Comparison of ENCODE assay signal across 22 cellular contexts in genomic region chr2:1495676-1496393, GRCh38.
DNase-seq lines count a peak whose midpoint lies in the region; ATAC-seq and TF ChIP-seq lines count a peak whose summit lies in the region.
"Had no signal": no experiment of that assay in that cellular context is flagged by ENCODE, and none has a peak within 500 bp of the region (broad histone marks: within the 10 kb centered on the region; RNA-seq: fewer than 3 reads in every experiment).

No MANE protein-coding gene starts in this region.

- H2AFZ ChIP-seq in MM.1S (ENCODE audit: low read length): no peak overlapping the region

- DNase-seq in activated T-cell treated with anti-CD3 and anti-CD28 coated beads, Interleukin-2, amount 50 U/mL, for 24 hours: peak; percentile 20
- no peak for DNase-seq in activated T-cell treated with anti-CD3 and anti-CD28 coated beads, Interleukin-2, amount 50 U/mL, for 72 hours
- no peak for DNase-seq in left colon
- peak; percentile 56 for DNase-seq in posterior vena cava (ENCODE audit: low spot score)
- no peak for DNase-seq in brain microvascular endothelial cell
- DNase-seq in stimulated activated CD4-positive, alpha-beta T cell treated with anti-CD3 and anti-CD28 coated beads, Interleukin-4, amount 100 ng/mL, for 24 hours: no peak
- no peak for DNase-seq in MM.1S
- DNase-seq: CD8-positive, alpha-beta memory T cell; DND-41; GDM1; GOT3; Karpas-422; NCI-H1105 treated with DMSO at 0.1 percent for 48 hours; NCI-H1694 treated with DMSO at 0.1 percent for 48 hours; NCI-H2107; NCI-H2227 treated with DMSO at 0.1 percent for 48 hours; NCI-H524; Right ventricle myocardium superior had no signal

- no peaks in the 10 kb centered on the region for H3K4me1 Mint-ChIP-seq in activated T-cell treated with anti-CD3 and anti-CD28 coated beads, Interleukin-2, amount 50 U/mL, for 24 hours (ENCODE audit: low read depth)
- H3K4me1 Mint-ChIP-seq in activated T-cell treated with anti-CD3 and anti-CD28 coated beads, Interleukin-2, amount 50 U/mL, for 72 hours (ENCODE audit: low read depth): no peaks in the 10 kb centered on the region
- H3K4me1 Mint-ChIP-seq: CD8-positive, alpha-beta memory T cell had no signal

- H3K36me3 ChIP-seq in brain microvascular endothelial cell (replicated peaks): no peaks in the 10 kb centered on the region
- no peaks in the 10 kb centered on the region for H3K36me3 ChIP-seq in MM.1S (replicated peaks; ENCODE audit: insufficient read depth, low read length)
- H3K36me3 ChIP-seq: BLaER1 treated with 17β-estradiol and CSF1 and Interleukin-3, amounts not matched to agents 10 nM and 100 nM had no signal

- H3K9ac ChIP-seq in MM.1S (ENCODE audit: low read length): no peak overlapping the region
- H3K9ac ChIP-seq: BLaER1 treated with 17β-estradiol and CSF1 and Interleukin-3, amounts not matched to agents 10 nM and 100 nM had no signal

- in situ Hi-C loops in brain microvascular endothelial cell (cut with HindIII; ENCODE audit: low pct_ligation_motif_present, low sequenced_read_pairs): no loop called here

- no peaks in the 10 kb centered on the region for H3K9me2 ChIP-seq in MM.1S (replicated peaks; ENCODE audit: insufficient read depth, low read length)

- no peaks in the 10 kb centered on the region for H4K20me1 ChIP-seq in MM.1S (ENCODE audit: insufficient read depth, low read length)
- H4K20me1 ChIP-seq: BLaER1 treated with 17β-estradiol and CSF1 and Interleukin-3, amounts not matched to agents 10 nM and 100 nM had no signal

- H3K27me3 ChIP-seq in brain microvascular endothelial cell (replicated peaks) (no peaks in the 10 kb centered on the region), MM.1S (replicated peaks; ENCODE audit: insufficient read depth, low read length) (no peaks in the 10 kb centered on the region)

- H3K27ac ChIP-seq in brain microvascular endothelial cell: no peak overlapping the region
- H3K27ac ChIP-seq in MM.1S (ENCODE audit: low read length): no peak overlapping the region
- H3K27ac ChIP-seq: A549; BLaER1 treated with 17β-estradiol and CSF1 and Interleukin-3, amounts not matched to agents 10 nM and 100 nM had no signal

- no peaks in the 10 kb centered on the region for H3F3A ChIP-seq in MM.1S (ENCODE audit: insufficient read depth, low read length)

- no peaks in the 10 kb centered on the region for H3K36me3 Mint-ChIP-seq in activated T-cell treated with anti-CD3 and anti-CD28 coated beads, Interleukin-2, amount 50 U/mL, for 24 hours (ENCODE audit: low read depth)
- H3K36me3 Mint-ChIP-seq in activated T-cell treated with anti-CD3 and anti-CD28 coated beads, Interleukin-2, amount 50 U/mL, for 72 hours (ENCODE audit: insufficient read depth in 2 of 2): no peaks in the 10 kb centered on the region
- H3K36me3 Mint-ChIP-seq: CD8-positive, alpha-beta memory T cell had no signal

- no peaks in the 10 kb centered on the region for H3K27me3 Mint-ChIP-seq in activated T-cell treated with anti-CD3 and anti-CD28 coated beads, Interleukin-2, amount 50 U/mL, for 24 hours
- no peaks in the 10 kb centered on the region for H3K27me3 Mint-ChIP-seq in activated T-cell treated with anti-CD3 and anti-CD28 coated beads, Interleukin-2, amount 50 U/mL, for 72 hours (ENCODE audit: low read depth)
- H3K27me3 Mint-ChIP-seq: CD8-positive, alpha-beta memory T cell had no signal

- intact Hi-C loops in left colon (cut with DNase I, micrococcal nuclease): no loop called here
- intact Hi-C loops in posterior vena cava (cut with DNase I): no loop called here

- ATAC-seq in activated T-cell treated with anti-CD3 and anti-CD28 coated beads, Interleukin-2, amount 50 U/mL, for 72 hours (replicated peaks in 1 of 2): no peak
- peak; percentile 34 for ATAC-seq in left colon
- ATAC-seq in HG02571 (IDR thresholded peaks at IDR 0.05; ENCODE audit: unreplicated experiment): no peak
- ATAC-seq: A549, Panc1 had no signal

- no peaks in the 10 kb centered on the region for H3K79me2 ChIP-seq in MM.1S (ENCODE audit: low read length)

- H3K4me3 ChIP-seq in brain microvascular endothelial cell (ENCODE audit: low read depth, low read length) (no peak overlapping the region), MM.1S (ENCODE audit: low read length) (no peak overlapping the region)
- H3K4me3 ChIP-seq: A549; BLaER1 treated with 17β-estradiol and CSF1 and Interleukin-3, amounts not matched to agents 10 nM and 100 nM had no signal

- no peaks in the 10 kb centered on the region for H3K9me3 Mint-ChIP-seq in activated T-cell treated with anti-CD3 and anti-CD28 coated beads, Interleukin-2, amount 50 U/mL, for 24 hours
- H3K9me3 Mint-ChIP-seq in activated T-cell treated with anti-CD3 and anti-CD28 coated beads, Interleukin-2, amount 50 U/mL, for 72 hours: no peaks in the 10 kb centered on the region

- H3K4me2 ChIP-seq in MM.1S (ENCODE audit: low read depth, low read length): no peak overlapping the region
- H3K4me2 ChIP-seq: A549 had no signal

- TF ChIP-seq CTCF in brain microvascular endothelial cell (IDR thresholded peaks at IDR 0.05; ENCODE audit: low read depth, low read length, missing control alignments) (no peak), MM.1S (IDR thresholded peaks at IDR 0.05; ENCODE audit: low read length) (no peak)

- no peak overlapping the region for H3K27ac Mint-ChIP-seq in activated T-cell treated with anti-CD3 and anti-CD28 coated beads, Interleukin-2, amount 50 U/mL, for 24 hours
- no peak overlapping the region for H3K27ac Mint-ChIP-seq in activated T-cell treated with anti-CD3 and anti-CD28 coated beads, Interleukin-2, amount 50 U/mL, for 72 hours
- H3K27ac Mint-ChIP-seq: CD8-positive, alpha-beta memory T cell had no signal

- no peaks in the 10 kb centered on the region for H3K4me1 ChIP-seq in MM.1S (ENCODE audit: low read length)
- H3K4me1 ChIP-seq: A549 had no signal

- H3K4me3 Mint-ChIP-seq in activated T-cell treated with anti-CD3 and anti-CD28 coated beads, Interleukin-2, amount 50 U/mL, for 24 hours: no peak overlapping the region
- H3K4me3 Mint-ChIP-seq in activated T-cell treated with anti-CD3 and anti-CD28 coated beads, Interleukin-2, amount 50 U/mL, for 72 hours: no peak overlapping the region
- H3K4me3 Mint-ChIP-seq: CD8-positive, alpha-beta memory T cell had no signal

- H3K9me3 ChIP-seq in MM.1S (replicated peaks; ENCODE audit: insufficient read depth, low read length): no peaks in the 10 kb centered on the region
- H3K9me3 ChIP-seq: A549; BLaER1 treated with 17β-estradiol and CSF1 and Interleukin-3, amounts not matched to agents 10 nM and 100 nM had no signal

Comparison
In these comparisons a context has a peak if more than half of its experiments do, and no peak if none do; other contexts are left out.
1. DNase-seq: peak in activated T-cell treated with anti-CD3 and anti-CD28 coated beads, Interleukin-2, amount 50 U/mL, for 24 hours (single experiment) and posterior vena cava (single experiment); none in activated T-cell treated with anti-CD3 and anti-CD28 coated beads, Interleukin-2, amount 50 U/mL, for 72 hours (0 of 2), left colon (0 of 2), brain microvascular endothelial cell (single experiment), stimulated activated CD4-positive, alpha-beta T cell treated with anti-CD3 and anti-CD28 coated beads, Interleukin-4, amount 100 ng/mL, for 24 hours (single experiment) and MM.1S (single experiment).